9 cellular contexts compared by ENCODE assay signal in the genomic region with DNA sequence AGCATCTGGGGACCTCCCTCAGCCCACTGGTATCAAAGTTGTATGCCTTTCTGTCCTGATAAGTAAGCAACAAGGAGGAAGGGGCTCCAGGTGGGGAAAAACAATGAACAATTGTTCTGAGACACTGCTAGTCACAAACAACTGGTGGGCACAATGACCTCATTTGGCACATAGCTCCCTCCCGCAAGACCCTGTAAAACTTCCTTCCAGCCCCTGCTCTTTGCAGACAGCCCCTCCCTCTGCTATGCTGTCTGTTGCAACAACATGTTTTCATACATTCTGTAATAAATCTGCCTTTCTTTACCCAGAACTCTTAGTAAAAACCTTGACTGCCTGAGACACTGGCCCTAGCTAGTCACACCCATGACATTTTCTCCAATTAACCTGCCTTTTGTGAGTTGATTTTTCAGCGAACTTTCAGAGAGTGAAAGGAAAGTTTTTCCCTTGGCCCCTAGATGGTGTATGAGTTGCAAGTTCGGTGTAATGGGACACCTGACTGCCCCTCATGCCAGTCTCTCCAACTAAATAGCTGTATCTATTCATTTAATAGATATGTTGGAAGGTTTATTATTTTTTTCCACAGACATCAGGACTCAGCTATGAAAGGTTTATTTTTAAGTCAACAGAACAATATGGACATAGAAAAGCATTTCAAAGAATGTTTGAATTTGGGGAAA.
DNase-seq lines count a peak whose midpoint lies in the region; ATAC-seq and TF ChIP-seq lines count a peak whose summit lies in the region.
"Had no signal": no experiment of that assay in that cellular context is flagged by ENCODE, and none has a peak within 500 bp of the region (broad histone marks: within the 10 kb centered on the region; RNA-seq: fewer than 3 reads in every experiment).

No MANE protein-coding gene starts in this region.

- no peaks in the 10 kb centered on the region for H3K27me3 Mint-ChIP-seq in activated naive CD4-positive, alpha-beta T cell treated with anti-CD3 and anti-CD28 coated beads for 36 hours (ENCODE audit: low read depth)
- H3K27me3 Mint-ChIP-seq: activated naive CD4-positive, alpha-beta T cell treated with anti-CD3 and anti-CD28 coated beads, Interleukin-2, amount 10 ng/mL, durations not matched to agents 7 days and 5 days had no signal

- peak; percentile 26 for DNase-seq in AG08396 (ENCODE audit: low spot score)
- peak; percentile 3 for DNase-seq in HCT116 (ENCODE audit: low read depth, low spot score)
- peak; percentile 24 for DNase-seq in amniotic epithelial cell (ENCODE audit: low read depth)
- peak; percentile 26 for DNase-seq in kidney glomerular epithelial cell (lab: John Stamatoyannopoulos, UW)
- no peak for DNase-seq in activated naive CD4-positive, alpha-beta T cell treated with anti-CD3 and anti-CD28 coated beads for 36 hours
- no peak for DNase-seq in ureter (ENCODE audit: low spot score)
- no peak for DNase-seq in effector CD8-positive, alpha-beta T cell (lab: John Stamatoyannopoulos, UW)
- DNase-seq: activated naive CD4-positive, alpha-beta T cell treated with anti-CD3 and anti-CD28 coated beads, Interleukin-2, amount 10 ng/mL, durations not matched to agents 7 days and 5 days had no signal

- H3K9ac ChIP-seq in HCT116 (ENCODE audit: low read length) = no peak overlapping the region

- H3K36me3 ChIP-seq in HCT116 (ENCODE audit: control insufficient read depth in 1 of 2, insufficient read depth in 2 of 2, low read length in 2 of 2) = 0 out of 4 replicates have a peak, but pooled peaks cover 0 to 2% of the 10 kb centered on the region in 2 experiments

- H3K27ac Mint-ChIP-seq in activated naive CD4-positive, alpha-beta T cell treated with anti-CD3 and anti-CD28 coated beads for 36 hours = no peak overlapping the region
- H3K27ac Mint-ChIP-seq: activated naive CD4-positive, alpha-beta T cell treated with anti-CD3 and anti-CD28 coated beads, Interleukin-2, amount 10 ng/mL, durations not matched to agents 7 days and 5 days had no signal

- H3K4me2 ChIP-seq in HCT116 (ENCODE audit: low read length) = 0 out of 2 replicates have a peak overlapping the region, but pooled peaks have one; percentile 6

- H3K9me3 ChIP-seq in HCT116 (ENCODE audit: control insufficient read depth in 1 of 2, insufficient read depth in 1 of 2, low read depth in 1 of 2, low read length in 2 of 2) = no peaks in the 10 kb centered on the region

- ATAC-seq in HCT116 (peak; percentile 75), GM18505 (IDR thresholded peaks at IDR 0.05; ENCODE audit: unreplicated experiment) (no peak)

- no peak for TF ChIP-seq POLR2A in HCT116 (IDR thresholded peaks at IDR 0.05; ENCODE audit: borderline replicate concordance, extremely low read depth, insufficient read depth, insufficient read length)
- TF ChIP-seq POLR2A in GM18505 (IDR thresholded peaks at IDR 0.05; ENCODE audit: borderline replicate concordance, extremely low read depth, insufficient read depth, insufficient read length) = no peak

- BruUV-seq in HCT116 (replicated peaks; lab: Mats Ljungman, UMichigan) = no TSS peak

- no peak overlapping the region for H3K4me3 ChIP-seq in HCT116 (replicated peaks in 1 of 2; ENCODE audit: low read depth in 1 of 2, low read length in 2 of 2)

- no peaks in the 10 kb centered on the region for H4K20me1 ChIP-seq in HCT116 (ENCODE audit: insufficient read depth)

- TF ChIP-seq CTCF in HCT116 (IDR thresholded peaks at IDR 0.05 in 2 of 3, conservative IDR thresholded peaks at IDR 0.05 in 1 of 3; ENCODE audit: borderline replicate concordance in 1 of 3, insufficient read depth in 1 of 3, low read depth in 2 of 3, low read length in 2 of 3) = peak in 2 of 3 experiments; percentile 31 to 43; a peak in 3 of 6 replicates

- H3K9me3 Mint-ChIP-seq in activated naive CD4-positive, alpha-beta T cell treated with anti-CD3 and anti-CD28 coated beads for 36 hours = no peaks in the 10 kb centered on the region
- H3K9me3 Mint-ChIP-seq: activated naive CD4-positive, alpha-beta T cell treated with anti-CD3 and anti-CD28 coated beads, Interleukin-2, amount 10 ng/mL, durations not matched to agents 7 days and 5 days had no signal

- no peak overlapping the region for H2AFZ ChIP-seq in HCT116 (ENCODE audit: low read depth, low read length, poor library complexity, severe bottlenecking)

- H3K4me1 ChIP-seq in HCT116 (ENCODE audit: control insufficient read depth in 1 of 2, insufficient read depth in 2 of 2, low read length in 2 of 2) = peaks cover 5 to 12% of the 10 kb centered on the region in 2 experiments; a peak in 2 of 4 replicates

- H3K79me2 ChIP-seq in HCT116 (ENCODE audit: insufficient read depth, low read length) = no peaks in the 10 kb centered on the region

- intact Hi-C loops in HCT116 (cut with micrococcal nuclease) = no loop called here
- intact Hi-C loops in activated naive CD4-positive, alpha-beta T cell treated with anti-CD3 and anti-CD28 coated beads for 36 hours (cut with micrococcal nuclease) = loop anchor here (2.0 kb wide), 1 partner anchor 330 kb away; no protein-coding TSS in a partner anchor

- H3K27ac ChIP-seq in HCT116 (ENCODE audit: low read depth, low read length) = no peak overlapping the region

- H3K27me3 ChIP-seq in HCT116 (ENCODE audit: insufficient read depth, low read length) = no peaks in the 10 kb centered on the region

- CTCF ChIA-PET in HCT116 (lab: Charles Lee) = no interaction called here
- CTCF ChIA-PET in activated naive CD4-positive, alpha-beta T cell treated with anti-CD3 and anti-CD28 coated beads for 36 hours (lab: Charles Lee) = interaction anchor here (0.6 to 0.9 kb wide), 2 partner anchors 14 to 260 kb away, joined by 3 read pairs; no protein-coding TSS in a partner anchor

- peaks cover 3% of the 10 kb centered on the region for H3K36me3 Mint-ChIP-seq in activated naive CD4-positive, alpha-beta T cell treated with anti-CD3 and anti-CD28 coated beads for 36 hours (ENCODE audit: low read depth)

- H3K9me2 ChIP-seq in HCT116 (ENCODE audit: insufficient read depth) = no peaks in the 10 kb centered on the region

- RAD21 ChIA-PET in HCT116 (lab: Charles Lee; ENCODE audit: low non-redundant PET in 1 of 2, low total read pairs in 2 of 2, uncharacterized antibody in 2 of 2, unreplicated experiment in 2 of 2) = no interaction called here

- TF ChIP-seq RAD21 in HCT116 (IDR thresholded peaks at IDR 0.05; ENCODE audit: low read depth) = peak; percentile 51

- POLR2A ChIA-PET in HCT116 (lab: Charles Lee) = no interaction called here

- H3K4me3 Mint-ChIP-seq in activated naive CD4-positive, alpha-beta T cell treated with anti-CD3 and anti-CD28 coated beads for 36 hours = no peak overlapping the region
- H3K4me3 Mint-ChIP-seq: activated naive CD4-positive, alpha-beta T cell treated with anti-CD3 and anti-CD28 coated beads, Interleukin-2, amount 10 ng/mL, durations not matched to agents 7 days and 5 days had no signal

- H3K4me1 Mint-ChIP-seq in activated naive CD4-positive, alpha-beta T cell treated with anti-CD3 and anti-CD28 coated beads for 36 hours (ENCODE audit: low read depth) = no peaks in the 10 kb centered on the region

TF ChIP-seq in HCT116, 20 proteins besides CTCF, POLR2A, EP300 and RAD21 (continues in another document):
- TF ChIP-seq, protein P1, sequence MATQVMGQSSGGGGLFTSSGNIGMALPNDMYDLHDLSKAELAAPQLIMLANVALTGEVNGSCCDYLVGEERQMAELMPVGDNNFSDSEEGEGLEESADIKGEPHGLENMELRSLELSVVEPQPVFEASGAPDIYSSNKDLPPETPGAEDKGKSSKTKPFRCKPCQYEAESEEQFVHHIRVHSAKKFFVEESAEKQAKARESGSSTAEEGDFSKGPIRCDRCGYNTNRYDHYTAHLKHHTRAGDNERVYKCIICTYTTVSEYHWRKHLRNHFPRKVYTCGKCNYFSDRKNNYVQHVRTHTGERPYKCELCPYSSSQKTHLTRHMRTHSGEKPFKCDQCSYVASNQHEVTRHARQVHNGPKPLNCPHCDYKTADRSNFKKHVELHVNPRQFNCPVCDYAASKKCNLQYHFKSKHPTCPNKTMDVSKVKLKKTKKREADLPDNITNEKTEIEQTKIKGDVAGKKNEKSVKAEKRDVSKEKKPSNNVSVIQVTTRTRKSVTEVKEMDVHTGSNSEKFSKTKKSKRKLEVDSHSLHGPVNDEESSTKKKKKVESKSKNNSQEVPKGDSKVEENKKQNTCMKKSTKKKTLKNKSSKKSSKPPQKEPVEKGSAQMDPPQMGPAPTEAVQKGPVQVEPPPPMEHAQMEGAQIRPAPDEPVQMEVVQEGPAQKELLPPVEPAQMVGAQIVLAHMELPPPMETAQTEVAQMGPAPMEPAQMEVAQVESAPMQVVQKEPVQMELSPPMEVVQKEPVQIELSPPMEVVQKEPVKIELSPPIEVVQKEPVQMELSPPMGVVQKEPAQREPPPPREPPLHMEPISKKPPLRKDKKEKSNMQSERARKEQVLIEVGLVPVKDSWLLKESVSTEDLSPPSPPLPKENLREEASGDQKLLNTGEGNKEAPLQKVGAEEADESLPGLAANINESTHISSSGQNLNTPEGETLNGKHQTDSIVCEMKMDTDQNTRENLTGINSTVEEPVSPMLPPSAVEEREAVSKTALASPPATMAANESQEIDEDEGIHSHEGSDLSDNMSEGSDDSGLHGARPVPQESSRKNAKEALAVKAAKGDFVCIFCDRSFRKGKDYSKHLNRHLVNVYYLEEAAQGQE (IDR thresholded peaks at IDR 0.05; ENCODE audit: low read depth) = no peak
- TF ChIP-seq TCF7L2 (IDR thresholded peaks at IDR 0.05; ENCODE audit: borderline replicate concordance, extremely low read depth, insufficient read depth, insufficient read length) = no peak
- TF ChIP-seq SRF (IDR thresholded peaks at IDR 0.05; ENCODE audit: low read depth) = no peak
- TF ChIP-seq EZH2 (IDR thresholded peaks at IDR 0.05) = no peak
- no peak for TF ChIP-seq EGR1 (IDR thresholded peaks at IDR 0.05; ENCODE audit: low read depth)
- no peak for TF ChIP-seq CBX3 (IDR thresholded peaks at IDR 0.05; ENCODE audit: low read depth)
- TF ChIP-seq, protein P2, sequence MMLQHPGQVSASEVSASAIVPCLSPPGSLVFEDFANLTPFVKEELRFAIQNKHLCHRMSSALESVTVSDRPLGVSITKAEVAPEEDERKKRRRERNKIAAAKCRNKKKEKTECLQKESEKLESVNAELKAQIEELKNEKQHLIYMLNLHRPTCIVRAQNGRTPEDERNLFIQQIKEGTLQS (IDR thresholded peaks at IDR 0.05) = no peak
- TF ChIP-seq, protein P3, sequence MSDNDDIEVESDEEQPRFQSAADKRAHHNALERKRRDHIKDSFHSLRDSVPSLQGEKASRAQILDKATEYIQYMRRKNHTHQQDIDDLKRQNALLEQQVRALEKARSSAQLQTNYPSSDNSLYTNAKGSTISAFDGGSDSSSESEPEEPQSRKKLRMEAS (IDR thresholded peaks at IDR 0.05) = no peak
- TF ChIP-seq YY1 (IDR thresholded peaks at IDR 0.05; ENCODE audit: extremely low read depth, insufficient replicate concordance, low read depth, low read length) = no peak
- no peak for TF ChIP-seq JUND (IDR thresholded peaks at IDR 0.05)

Comparison
In these comparisons a context has a peak if more than half of its experiments do, and no peak if none do; other contexts are left out.
1. DNase-seq: peak in AG08396 (single experiment), HCT116 (single experiment), amniotic epithelial cell (single experiment) and kidney glomerular epithelial cell (single experiment); none in activated naive CD4-positive, alpha-beta T cell treated with anti-CD3 and anti-CD28 coated beads for 36 hours (single experiment), ureter (single experiment) and effector CD8-positive, alpha-beta T cell (single experiment).